ENCODE assay signal across 1 cellular context in genomic region chr3:9862391-9863235, GRCh38.
A peak's percentile ranks its signal among the peaks of the same experiment; 100 is the strongest.
TF ChIP-seq lines count a peak whose summit lies in the region.

No MANE protein-coding gene starts in this region.

TF ChIP-seq in K562, 482 proteins besides CTCF, POLR2A, EP300 and RAD21 (continued from another document and continues in another):
- TF ChIP-seq ZBTB11 (CRISPR knock-in tag; IDR thresholded peaks at IDR 0.05) = peak in 2 of 3 experiments; percentile 40 to 79; a peak in 2 of 6 replicates
- no peak for TF ChIP-seq OTX1 (CRISPR knock-in tag; IDR thresholded peaks at IDR 0.05)
- TF ChIP-seq ZHX1 (conservative IDR thresholded peaks at IDR 0.05; ENCODE audit: low read length) = no peak
- no peak for TF ChIP-seq PKNOX1 (IDR thresholded peaks at IDR 0.05)
- TF ChIP-seq DPF2 (IDR thresholded peaks at IDR 0.05) = no peak
- no peak for TF ChIP-seq ELK3 (CRISPR knock-in tag; IDR thresholded peaks at IDR 0.05)
- TF ChIP-seq THRAP3 (IDR thresholded peaks at IDR 0.05; ENCODE audit: borderline replicate concordance) = no peak
- no peak for TF ChIP-seq ARID2 (IDR thresholded peaks at IDR 0.05)
- TF ChIP-seq LEF1 (IDR thresholded peaks at IDR 0.05) = no peak
- TF ChIP-seq ASH1L (IDR thresholded peaks at IDR 0.05; ENCODE audit: borderline replicate concordance, low read depth, partially characterized antibody) = no peak
- TF ChIP-seq MTA1 (IDR thresholded peaks at IDR 0.05; ENCODE audit: borderline replicate concordance) = no peak
- TF ChIP-seq PRDM10 (IDR thresholded peaks at IDR 0.05; ENCODE audit: partially characterized antibody) = no peak
- TF ChIP-seq E2F1 (CRISPR knock-in tag; IDR thresholded peaks at IDR 0.05) = peak; percentile 65; the same call in 1 of the 2 replicates
- no peak for TF ChIP-seq ATF2 (CRISPR knock-in tag; IDR thresholded peaks at IDR 0.05)
- no peak for TF ChIP-seq ZFPM2 (CRISPR knock-in tag; IDR thresholded peaks at IDR 0.05)
- peak; percentile 60; the same call in 1 of the 2 replicates for TF ChIP-seq KLF13 (tag; IDR thresholded peaks at IDR 0.05; ENCODE audit: borderline replicate concordance, low read depth)
- no peak for TF ChIP-seq SP2 (IDR thresholded peaks at IDR 0.05; ENCODE audit: extremely low read depth, low read depth, low read length, poor library complexity, severe bottlenecking)
- TF ChIP-seq ZBTB49 (CRISPR knock-in tag; IDR thresholded peaks at IDR 0.05; ENCODE audit: borderline replicate concordance) = no peak
- TF ChIP-seq ADNP (tag; IDR thresholded peaks at IDR 0.05) = no peak
- TF ChIP-seq ZNF318 (IDR thresholded peaks at IDR 0.05; ENCODE audit: borderline replicate concordance in 1 of 2, low read depth in 1 of 2) = no peak
- TF ChIP-seq PCBP1 (IDR thresholded peaks at IDR 0.05; ENCODE audit: low read depth, low read length, poor library complexity, severe bottlenecking) = peak; percentile 54
- TF ChIP-seq HDAC1 (IDR thresholded peaks at IDR 0.05) = 0 out of 4 replicates have a peak, but pooled peaks of 1 of the 2 experiments have one; percentile 38
- no peak for TF ChIP-seq CEBPG (CRISPR knock-in tag; IDR thresholded peaks at IDR 0.05)
- TF ChIP-seq CEBPG (tag; conservative IDR thresholded peaks at IDR 0.05 in 1 of 2, IDR thresholded peaks at IDR 0.05 in 1 of 2) = no peak
- TF ChIP-seq BRCA1 (IDR thresholded peaks at IDR 0.05) = no peak
- no peak for TF ChIP-seq BRCA1 (CRISPR knock-in tag; IDR thresholded peaks at IDR 0.05)
- no peak for TF ChIP-seq ELF1 (tag; IDR thresholded peaks at IDR 0.05)
